7 cellular contexts compared by ENCODE assay signal in the genomic region with DNA sequence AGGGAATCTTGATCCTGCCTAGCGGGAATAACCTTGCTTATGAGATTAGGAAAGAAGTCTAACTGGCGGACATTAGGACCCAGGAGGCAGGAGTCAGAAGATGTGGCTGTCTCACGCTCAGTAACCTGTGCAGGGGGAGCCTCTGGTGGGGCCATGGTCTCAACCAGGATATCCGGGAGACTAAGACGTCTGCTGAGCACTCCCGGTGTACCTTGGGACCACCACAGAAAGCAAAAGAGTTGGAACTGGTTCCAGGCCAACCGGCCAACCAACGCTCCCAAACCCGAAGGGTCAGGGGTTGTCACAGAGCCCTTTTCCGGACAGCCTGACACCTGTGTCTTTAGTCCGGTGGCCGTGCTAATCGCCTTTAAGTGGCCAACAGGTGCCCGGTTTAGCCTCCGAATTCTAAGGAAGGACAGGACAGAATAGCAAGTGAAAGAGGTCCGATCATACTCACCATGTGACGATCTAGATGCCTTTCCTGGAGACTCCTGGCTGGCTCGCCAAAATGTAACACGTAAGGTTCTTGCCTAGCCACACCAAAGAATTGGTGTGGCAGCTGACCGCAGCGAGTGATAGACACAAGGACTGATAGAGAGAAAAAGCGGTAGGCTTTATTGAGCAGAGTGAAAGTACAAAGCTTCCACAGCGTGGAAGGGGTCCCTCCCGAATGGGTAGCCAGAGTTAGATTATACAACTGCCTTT.
DNase-seq lines count a peak whose midpoint lies in the region; ATAC-seq and TF ChIP-seq lines count a peak whose summit lies in the region.

No MANE protein-coding gene starts in this region.

- TF ChIP-seq POLR2A in gastrocnemius medialis (IDR thresholded peaks at IDR 0.05): no peak

- no peaks in the 10 kb centered on the region for H3K36me3 ChIP-seq in SJSA1
- no peaks in the 10 kb centered on the region for H3K36me3 ChIP-seq in gastrocnemius medialis

- DNase-seq in SJSA1 (ENCODE audit: low read depth in 1 of 2, low spot score in 2 of 2) (no peak), foreskin keratinocyte (no peak), gastrocnemius medialis (no peak), putamen (ENCODE audit: low spot score) (no peak)

- in situ Hi-C loops in gastrocnemius medialis (cut with MboI; ENCODE audit: low sequenced_read_pairs in 4 of 4): no loop called here

- intact Hi-C loops in gastrocnemius medialis (cut with DNase I; ENCODE audit: low total_unique reads): no loop called here

- ATAC-seq in GM18520 (IDR thresholded peaks at IDR 0.05; ENCODE audit: unreplicated experiment) (peak; percentile 61), HG02840 (IDR thresholded peaks at IDR 0.05; ENCODE audit: low FRiP score, unreplicated experiment) (peak; percentile 86), foreskin keratinocyte (peak; percentile 58), gastrocnemius medialis (no peak), GM18867 (IDR thresholded peaks at IDR 0.05; ENCODE audit: unreplicated experiment) (no peak)

- TF ChIP-seq CTCF in foreskin keratinocyte (conservative IDR thresholded peaks at IDR 0.05): no peak
- no peak for TF ChIP-seq CTCF in gastrocnemius medialis (IDR thresholded peaks at IDR 0.05 in 4 of 5, conservative IDR thresholded peaks at IDR 0.05 in 1 of 5)

- H3K4me1 ChIP-seq in SJSA1 (replicated peaks): no peaks in the 10 kb centered on the region
- no peaks in the 10 kb centered on the region for H3K4me1 ChIP-seq in foreskin keratinocyte
- H3K4me1 ChIP-seq in gastrocnemius medialis: no peaks in the 10 kb centered on the region

- H3K27ac ChIP-seq in SJSA1 (no peak overlapping the region), foreskin keratinocyte (no peak overlapping the region), gastrocnemius medialis (no peak overlapping the region)

- no peaks in the 10 kb centered on the region for H3K27me3 ChIP-seq in SJSA1 (replicated peaks)
- H3K27me3 ChIP-seq in foreskin keratinocyte: peaks cover 8% of the 10 kb centered on the region
- peaks cover 0 to 3% (median 0%) of the 10 kb centered on the region in 3 donors for H3K27me3 ChIP-seq in gastrocnemius medialis

- peak overlapping the region; percentile 8; the same call in 1 of the 2 replicates for H3K4me3 ChIP-seq in SJSA1
- H3K4me3 ChIP-seq in gastrocnemius medialis: peak overlapping the region; percentile 31 to 46 (median 38)

- H3K9me3 ChIP-seq in SJSA1 (replicated peaks) (no peaks in the 10 kb centered on the region), gastrocnemius medialis (no peaks in the 10 kb centered on the region)

Comparison
In these comparisons a context has a peak if more than half of its experiments do, and no peak if none do; other contexts are left out.
1. ATAC-seq: peak in GM18520 (single experiment), HG02840 (single experiment) and foreskin keratinocyte (single experiment); none in gastrocnemius medialis (0 of 2) and GM18867 (single experiment).